In genomic region chr3:185071401-185071800, GRCh38 we compare ENCODE assay signal across 12 cellular contexts.
"Had no signal": no experiment of that assay in that cellular context is flagged by ENCODE, and none has a peak within 500 bp of the region (broad histone marks: within the 10 kb centered on the region; RNA-seq: fewer than 3 reads in every experiment).

No MANE protein-coding gene starts in this region.

- ATAC-seq: pancreas had no signal

- H3K4me3 ChIP-seq: hepatocyte, pancreas had no signal

- H3K27ac ChIP-seq: hepatocyte, pancreas had no signal

- DNase-seq: activated CD4-positive, alpha-beta T cell treated with anti-CD3 and anti-CD28 coated beads, Interleukin-2, amount 50 U/mL, for 4 hours; activated CD4-positive, CD25-positive, alpha-beta regulatory T cell; activated effector memory CD4-positive, alpha-beta T cell treated with Interleukin-2 at 50 U/mL for 16 hours; activated T-cell treated with anti-CD3 and anti-CD28 coated beads, Interleukin-2, amount 50 U/mL, for 1 hour; cerebellar nuclear complex; erythroblast; pancreas; stimulated activated CD4-positive, alpha-beta T cell treated with anti-CD3 and anti-CD28 coated beads, Interleukin-4, amount 100 ng/mL, for 4 hours had no signal

- H3K9me3 ChIP-seq: pancreas had no signal

- H3K9me3 Mint-ChIP-seq: activated naive CD4-positive, alpha-beta T cell treated with anti-CD3 and anti-CD28 coated beads, Interleukin-2, amount 50 U/mL, for 24 hours; dendritic cell treated with granulocyte-macrophage colony-stimulating factor and Interleukin-4, amounts not matched to agents 40 ng/mL and 50 ng/mL, for 4 days had no signal

- H2AFZ ChIP-seq: hepatocyte had no signal

- H3K27me3 ChIP-seq: hepatocyte, pancreas had no signal

- H3K36me3 Mint-ChIP-seq: activated naive CD4-positive, alpha-beta T cell treated with anti-CD3 and anti-CD28 coated beads, Interleukin-2, amount 50 U/mL, for 24 hours; brain had no signal

- H3K27me3 Mint-ChIP-seq: activated naive CD4-positive, alpha-beta T cell treated with anti-CD3 and anti-CD28 coated beads, Interleukin-2, amount 50 U/mL, for 24 hours; dendritic cell treated with granulocyte-macrophage colony-stimulating factor and Interleukin-4, amounts not matched to agents 40 ng/mL and 50 ng/mL, for 4 days had no signal

- H3K36me3 ChIP-seq: pancreas had no signal

- H3K4me3 Mint-ChIP-seq: activated naive CD4-positive, alpha-beta T cell treated with anti-CD3 and anti-CD28 coated beads, Interleukin-2, amount 50 U/mL, for 24 hours; brain; dendritic cell treated with granulocyte-macrophage colony-stimulating factor and Interleukin-4, amounts not matched to agents 40 ng/mL and 50 ng/mL, for 4 days had no signal

- H3K4me1 Mint-ChIP-seq: activated naive CD4-positive, alpha-beta T cell treated with anti-CD3 and anti-CD28 coated beads, Interleukin-2, amount 50 U/mL, for 24 hours had no signal

- H3K27ac Mint-ChIP-seq: activated naive CD4-positive, alpha-beta T cell treated with anti-CD3 and anti-CD28 coated beads, Interleukin-2, amount 50 U/mL, for 24 hours; dendritic cell treated with granulocyte-macrophage colony-stimulating factor and Interleukin-4, amounts not matched to agents 40 ng/mL and 50 ng/mL, for 4 days had no signal

- H3K4me1 ChIP-seq: pancreas had no signal

- H3K79me2 ChIP-seq: hepatocyte had no signal

- H3K4me2 ChIP-seq: hepatocyte had no signal
